16 cellular contexts compared by ENCODE assay signal in genomic region chr4:80016506-80016905, GRCh38. TPM values are rescaled to one million over a fixed set of nuclear protein-coding genes. Genes with fewer than 3 reads are reported as not detected.
DNase-seq lines count a peak whose midpoint lies in the region; ATAC-seq and TF ChIP-seq lines count a peak whose summit lies in the region.
"Had no signal": no experiment of that assay in that cellular context is flagged by ENCODE, and none has a peak within 500 bp of the region (broad histone marks: within the 10 kb centered on the region; RNA-seq: fewer than 3 reads in every experiment).

No MANE protein-coding gene starts in this region.

- no peaks in the 10 kb centered on the region for H3K9me3 Mint-ChIP-seq in CD8-positive, alpha-beta memory T cell
- H3K9me3 Mint-ChIP-seq: activated CD4-positive, alpha-beta T cell treated with anti-CD3 and anti-CD28 coated beads, Interleukin-2, amount 10 ng/mL, durations not matched to agents 7 days and 5 days; CD4-positive, alpha-beta memory T cell; mesothelial cell of epicardium had no signal

- CTCF ChIA-PET in SK-N-SH (lab: Yijun Ruan, JAX): no interaction called here
- CTCF ChIA-PET in CD8-positive, alpha-beta memory T cell (lab: Charles Lee): interaction anchor here (0.8 kb wide), 1 partner anchor 158 kb away, joined by 3 read pairs; no protein-coding TSS in a partner anchor
- CTCF ChIA-PET in PC-9 (lab: Charles Lee): no interaction called here

- no peak overlapping the region for H3K4me3 ChIP-seq in SK-N-SH (ENCODE audit: low read depth in 2 of 2, low read length in 1 of 2)
- no peak overlapping the region for H3K4me3 ChIP-seq in CD8-positive, alpha-beta memory T cell (ENCODE audit: low read length)
- no peak overlapping the region for H3K4me3 ChIP-seq in PC-9
- H3K4me3 ChIP-seq: esophagus squamous epithelium had no signal

- H3K4me3 Mint-ChIP-seq in CD8-positive, alpha-beta memory T cell: no peak overlapping the region
- H3K4me3 Mint-ChIP-seq: activated CD4-positive, alpha-beta T cell treated with anti-CD3 and anti-CD28 coated beads, Interleukin-2, amount 10 ng/mL, durations not matched to agents 7 days and 5 days; CD4-positive, alpha-beta memory T cell; mesothelial cell of epicardium had no signal

- H3F3A ChIP-seq in SK-N-SH (replicated peaks; ENCODE audit: insufficient read depth): peaks cover 59% of the 10 kb centered on the region
- H3F3A ChIP-seq in PC-9 (ENCODE audit: insufficient read depth, low read depth): 0 out of 2 replicates have a peak, but pooled peaks cover 5% of the 10 kb centered on the region

- ATAC-seq in SK-N-SH treated with all-trans-retinoic acid at 6 μM for 48 hours (no peak), HG02870 (IDR thresholded peaks at IDR 0.05; ENCODE audit: unreplicated experiment) (no peak)

- no peak for TF ChIP-seq RAD21 in SK-N-SH (IDR thresholded peaks at IDR 0.05; ENCODE audit: low read length)

- peaks cover 3 to 25% (median 7%) of the 10 kb centered on the region in 3 donors for H3K36me3 Mint-ChIP-seq in CD8-positive, alpha-beta memory T cell

- H3K36me3 ChIP-seq in SK-N-SH (replicated peaks in 1 of 2; ENCODE audit: control insufficient read depth in 1 of 2, insufficient read depth in 2 of 2, low read length in 1 of 2) (peaks cover 47 to 75% of the 10 kb centered on the region in 2 experiments), PC-9 (ENCODE audit: low read depth) (no peaks in the 10 kb centered on the region)
- H3K36me3 ChIP-seq in CD8-positive, alpha-beta memory T cell (ENCODE audit: insufficient read depth, low read length): no peaks in the 10 kb centered on the region

- 100% methylated on average over 1 of the region's 1 CpG for WGBS in SK-N-SH (ENCODE audit: low lambda C conversion rate)

- peaks cover under 1 to 8% (median 6%) of the 10 kb centered on the region in 3 donors for H3K4me1 Mint-ChIP-seq in CD8-positive, alpha-beta memory T cell

- intact Hi-C loops in PC-9 (cut with micrococcal nuclease; ENCODE audit: unreplicated experiment): no loop called here

- TF ChIP-seq CTCF in SK-N-SH (IDR thresholded peaks at IDR 0.05) (no peak), PC-9 (conservative IDR thresholded peaks at IDR 0.05) (no peak)

- H4K20me1 ChIP-seq in SK-N-SH (ENCODE audit: insufficient read depth) (peaks cover 5% of the 10 kb centered on the region; the same call in 1 of the 2 replicates), PC-9 (ENCODE audit: insufficient read depth) (no peaks in the 10 kb centered on the region)

- H2AFZ ChIP-seq in SK-N-SH (ENCODE audit: low read depth) (no peak overlapping the region), PC-9 (no peak overlapping the region)

- H3K9ac ChIP-seq in SK-N-SH: peak overlapping the region; percentile 33; the same call in 1 of the 2 replicates

- POLR2A ChIA-PET in SK-N-SH (lab: Yijun Ruan, JAX): no interaction called here
- POLR2A ChIA-PET in CD8-positive, alpha-beta memory T cell (lab: Charles Lee): interaction anchor here (0.7 kb wide), 1 partner anchor 824 kb away, joined by 3 read pairs; no protein-coding TSS in a partner anchor
- POLR2A ChIA-PET in PC-9 (lab: Charles Lee; ENCODE audit: unreplicated experiment): no interaction called here

- no peak for DNase-seq in SK-N-SH
- peak; percentile 52 for DNase-seq in amniotic epithelial cell (ENCODE audit: low read depth)
- peak; percentile 37 for DNase-seq in myocyte (ENCODE audit: low read depth)
- DNase-seq in CD8-positive, alpha-beta memory T cell: no peak
- no peak for DNase-seq in PC-9
- no peak for DNase-seq in activated CD8-positive, alpha-beta memory T cell treated with anti-CD3 and anti-CD28 coated beads, Interleukin-2, amount 50 U/mL, for 48 hours
- DNase-seq: activated CD4-positive, alpha-beta T cell treated with anti-CD3 and anti-CD28 coated beads, Interleukin-2, amount 10 ng/mL, durations not matched to agents 7 days and 5 days; activated naive CD4-positive, alpha-beta T cell treated with anti-CD3 and anti-CD28 coated beads, Interleukin-2, amount 50 U/mL, for 16 hours; activated T-cell treated with anti-CD3 and anti-CD28 coated beads for 4 hours; CD4-positive, alpha-beta memory T cell; esophagus squamous epithelium; NCI-H146; NCI-H345 had no signal

- no peaks in the 10 kb centered on the region for H3K9me3 ChIP-seq in SK-N-SH
- no peaks in the 10 kb centered on the region for H3K9me3 ChIP-seq in CD8-positive, alpha-beta memory T cell (ENCODE audit: low read length)
- no peaks in the 10 kb centered on the region for H3K9me3 ChIP-seq in PC-9 (ENCODE audit: insufficient read depth, low read depth)
- H3K9me3 ChIP-seq: esophagus squamous epithelium had no signal

- TF ChIP-seq EP300 in SK-N-SH (IDR thresholded peaks at IDR 0.05; ENCODE audit: borderline replicate concordance in 1 of 2, low read depth in 1 of 2, low read length in 1 of 2): no peak

- H3K27ac Mint-ChIP-seq in CD8-positive, alpha-beta memory T cell: no peak overlapping the region
- H3K27ac Mint-ChIP-seq: activated CD4-positive, alpha-beta T cell treated with anti-CD3 and anti-CD28 coated beads, Interleukin-2, amount 10 ng/mL, durations not matched to agents 7 days and 5 days; CD4-positive, alpha-beta memory T cell; mesothelial cell of epicardium had no signal

- H3K9me2 ChIP-seq in SK-N-SH (no peaks in the 10 kb centered on the region), PC-9 (ENCODE audit: insufficient read depth) (no peaks in the 10 kb centered on the region)

- H3K79me2 ChIP-seq in SK-N-SH (ENCODE audit: insufficient read depth) (peaks cover 54% of the 10 kb centered on the region), PC-9 (ENCODE audit: low read depth) (no peaks in the 10 kb centered on the region)

- H3K4me1 ChIP-seq in SK-N-SH (ENCODE audit: control insufficient read depth in 1 of 2, insufficient read depth in 2 of 2, low read depth in 1 of 2, low read length in 1 of 2) (peaks cover 3 to 39% of the 10 kb centered on the region in 2 experiments), PC-9 (replicated peaks; ENCODE audit: insufficient read depth) (0 out of 2 replicates have a peak, but pooled peaks cover 12% of the 10 kb centered on the region)
- H3K4me1 ChIP-seq in CD8-positive, alpha-beta memory T cell (ENCODE audit: insufficient read depth, low read length): peaks cover 10% of the 10 kb centered on the region

- H3K27ac ChIP-seq in SK-N-SH (ENCODE audit: low read depth in 2 of 2, low read length in 1 of 2) (peak overlapping the region; percentile 70 to 83; a peak in 3 of 4 replicates), PC-9 (no peak overlapping the region)
- no peak overlapping the region for H3K27ac ChIP-seq in CD8-positive, alpha-beta memory T cell (ENCODE audit: low read depth, low read length)

- H3K27me3 ChIP-seq in SK-N-SH (ENCODE audit: insufficient read depth) (no peaks in the 10 kb centered on the region), PC-9 (ENCODE audit: insufficient read depth, low read depth) (no peaks in the 10 kb centered on the region)
- no peaks in the 10 kb centered on the region for H3K27me3 ChIP-seq in CD8-positive, alpha-beta memory T cell (ENCODE audit: insufficient read depth, low read length, poor library complexity, severe bottlenecking)
- H3K27me3 ChIP-seq: esophagus squamous epithelium had no signal

- no TSS peak for BruUV-seq in PC-9 (replicated peaks; lab: Mats Ljungman, UMichigan)

- H3K27me3 Mint-ChIP-seq in CD8-positive, alpha-beta memory T cell: no peaks in the 10 kb centered on the region
- H3K27me3 Mint-ChIP-seq: activated CD4-positive, alpha-beta T cell treated with anti-CD3 and anti-CD28 coated beads, Interleukin-2, amount 10 ng/mL, durations not matched to agents 7 days and 5 days; CD4-positive, alpha-beta memory T cell had no signal

- H3K4me2 ChIP-seq in SK-N-SH (peak overlapping the region; percentile 42; the same call in 1 of the 2 replicates), PC-9 (no peak overlapping the region)

TF ChIP-seq in SK-N-SH, 30 proteins besides CTCF, POLR2A, EP300 and RAD21 (continues in another document):
- TF ChIP-seq RCOR1 (IDR thresholded peaks at IDR 0.05; ENCODE audit: low read length): no peak
- no peak for TF ChIP-seq SMC3 (IDR thresholded peaks at IDR 0.05; ENCODE audit: low read depth, low read length)
- no peak for TF ChIP-seq YY1 (IDR thresholded peaks at IDR 0.05; ENCODE audit: low read depth)
- no peak for TF ChIP-seq MAX (IDR thresholded peaks at IDR 0.05; ENCODE audit: low read depth)

TF ChIP-seq in SK-N-SH treated with all-trans-retinoic acid at 6 μM for 48 hours, 23 proteins besides CTCF, POLR2A, EP300 and RAD21 (continues in another document):
- no peak for TF ChIP-seq POU6F1 (CRISPR knock-in tag; IDR thresholded peaks at IDR 0.05; ENCODE audit: borderline replicate concordance, low read depth)
- TF ChIP-seq RARB (CRISPR knock-in tag; IDR thresholded peaks at IDR 0.05): no peak
- TF ChIP-seq TOX (CRISPR knock-in tag; IDR thresholded peaks at IDR 0.05; ENCODE audit: borderline replicate concordance): no peak
- TF ChIP-seq PPARA (CRISPR knock-in tag; IDR thresholded peaks at IDR 0.05; ENCODE audit: borderline replicate concordance): no peak

RNA-seq across cellular contexts. Expression of gene ANTXR2, which starts 56.5 kb away (rescaled TPM):
- 48.8 and 60.7 TPM in 2 replicates for polyA plus RNA-seq in SK-N-SH (2012; rRNA removed)
- polyA plus RNA-seq in SK-N-SH (2012; cell fraction: cytosol; rRNA removed): 87.3 and 97.5 TPM in 2 replicates
- 24.9 and 72.8 TPM in 2 replicates for polyA plus RNA-seq in SK-N-SH (2012; cell fraction: nucleus; rRNA removed)
- total RNA-seq in myocyte: 155 and 187 TPM in 2 replicates
- 114 TPM for polyA plus RNA-seq in myocyte (2012)
- 10 to 100 TPM; 18.2 to 20.6 TPM for total RNA-seq in CD8-positive, alpha-beta memory T cell
- 44.2 TPM for polyA plus RNA-seq in CD8-positive, alpha-beta memory T cell
- 2.0 and 3.0 TPM in 2 replicates for total RNA-seq in PC-9 (2021)

Comparison
In these comparisons a context has a peak if more than half of its experiments do, and no peak if none do; other contexts are left out.
1. DNase-seq: peak in amniotic epithelial cell (single experiment) and myocyte (single experiment); none in SK-N-SH (single experiment), CD8-positive, alpha-beta memory T cell (0 of 5), PC-9 (0 of 2) and activated CD8-positive, alpha-beta memory T cell treated with anti-CD3 and anti-CD28 coated beads, Interleukin-2, amount 50 U/mL, for 48 hours (single experiment).
2. H3K27ac ChIP-seq: peak in SK-N-SH (2 of 2); none in CD8-positive, alpha-beta memory T cell (single experiment) and PC-9 (single experiment).